13 cellular contexts compared by ENCODE assay signal in the genomic region with DNA sequence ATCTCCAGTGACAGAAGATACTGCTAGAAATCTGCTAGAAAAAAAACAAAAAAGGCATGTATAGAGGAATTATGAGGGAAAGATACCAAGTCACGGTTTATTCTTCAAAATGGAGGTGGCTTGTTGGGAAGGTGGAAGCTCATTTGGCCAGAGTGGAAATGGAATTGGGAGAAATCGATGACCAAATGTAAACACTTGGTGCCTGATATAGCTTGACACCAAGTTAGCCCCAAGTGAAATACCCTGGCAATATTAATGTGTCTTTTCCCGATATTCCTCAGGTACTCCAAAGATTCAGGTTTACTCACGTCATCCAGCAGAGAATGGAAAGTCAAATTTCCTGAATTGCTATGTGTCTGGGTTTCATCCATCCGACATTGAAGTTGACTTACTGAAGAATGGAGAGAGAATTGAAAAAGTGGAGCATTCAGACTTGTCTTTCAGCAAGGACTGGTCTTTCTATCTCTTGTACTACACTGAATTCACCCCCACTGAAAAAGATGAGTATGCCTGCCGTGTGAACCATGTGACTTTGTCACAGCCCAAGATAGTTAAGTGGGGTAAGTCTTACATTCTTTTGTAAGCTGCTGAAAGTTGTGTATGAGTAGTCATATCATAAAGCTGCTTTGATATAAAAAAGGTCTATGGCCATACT. TPM values are rescaled to one million over a fixed set of nuclear protein-coding genes. Genes with fewer than 3 reads are reported as not detected.
DNase-seq lines count a peak whose midpoint lies in the region; ATAC-seq and TF ChIP-seq lines count a peak whose summit lies in the region.
"Had no signal": no experiment of that assay in that cellular context is flagged by ENCODE, and none has a peak within 500 bp of the region (broad histone marks: within the 10 kb centered on the region; RNA-seq: fewer than 3 reads in every experiment).

No MANE protein-coding gene starts in this region.

- 81 to 82% methylated on average over 6 of the region's 6 CpGs for WGBS in thyroid gland, 2 donors

- no peak for ATAC-seq in lower lobe of right lung
- ATAC-seq in left lobe of liver = no peak

- peaks cover 23% of the 10 kb centered on the region for H3K4me1 Mint-ChIP-seq in MCF 10A (ENCODE audit: insufficient read depth, unreplicated experiment)
- peaks cover 51% of the 10 kb centered on the region for H3K4me1 Mint-ChIP-seq in T-helper 2 cell treated with Interferon-gamma antibody and Interleukin-4, amounts not matched to agents 5 μg/mL and 100 μg/mL, for 36 hours (ENCODE audit: low read depth)

- H3K36me3 ChIP-seq in breast epithelium (peaks cover 8% of the 10 kb centered on the region), lower lobe of right lung (peaks cover 54% of the 10 kb centered on the region), thyroid gland (peaks cover 38 to 40% of the 10 kb centered on the region in 2 donors)

- intact Hi-C loops in MCF 10A (cut with micrococcal nuclease) = no loop called here
- intact Hi-C loops in breast epithelium (cut with DNase I; ENCODE audit: low total_unique reads) = no loop called here
- intact Hi-C loops in lower lobe of right lung (cut with DNase I) = no loop called here
- intact Hi-C loops in thyroid gland (cut with DNase I) = no loop called here
- intact Hi-C loops in posterior cingulate gyrus (cut with DNase I) = no loop called here

- H3K27ac ChIP-seq in breast epithelium (no peak overlapping the region), lower lobe of right lung (no peak overlapping the region), thyroid gland (peak overlapping the region in 2 of 3 donors; percentile 8 to 99)

- no peaks in the 10 kb centered on the region for H3K27me3 ChIP-seq in breast epithelium
- H3K27me3 ChIP-seq in lower lobe of right lung (ENCODE audit: low read depth) = no peaks in the 10 kb centered on the region
- H3K27me3 ChIP-seq in thyroid gland = no peaks in the 10 kb centered on the region

- no peak for TF ChIP-seq CTCF in MCF 10A (IDR thresholded peaks at IDR 0.05; ENCODE audit: unreplicated experiment)
- no peak for TF ChIP-seq CTCF in breast epithelium (IDR thresholded peaks at IDR 0.05)
- no peak for TF ChIP-seq CTCF in lower lobe of right lung (IDR thresholded peaks at IDR 0.05)
- TF ChIP-seq CTCF in thyroid gland (IDR thresholded peaks at IDR 0.05) = no peak

- CTCF ChIA-PET in MCF 10A (lab: Yijun Ruan, JAX) = interaction anchor here (0.6 to 2.9 kb wide), 5 partner anchors 14 to 52 kb away, joined by 4 to 26 read pairs (median 6); partner anchors contain the start of genes SPG11 and TRIM69

- POLR2A ChIA-PET in MCF 10A (lab: Yijun Ruan, JAX) = interaction anchor here (5.8 to 7.2 kb wide), 2 partner anchors 13 to 51 kb away, joined by 148 to 340 read pairs; partner anchors contain the start of gene SPG11

- peaks cover 70% of the 10 kb centered on the region for H3K36me3 Mint-ChIP-seq in MCF 10A (ENCODE audit: insufficient read depth, unreplicated experiment)
- peaks cover 83% of the 10 kb centered on the region for H3K36me3 Mint-ChIP-seq in T-helper 2 cell treated with Interferon-gamma antibody and Interleukin-4, amounts not matched to agents 5 μg/mL and 100 μg/mL, for 36 hours (ENCODE audit: low read depth)

- no peak overlapping the region for H3K4me3 ChIP-seq in breast epithelium
- peak overlapping the region; percentile 80 for H3K4me3 ChIP-seq in lower lobe of right lung
- no peak overlapping the region for H3K4me3 ChIP-seq in thyroid gland (replicated peaks in 1 of 3)

- DNase-seq in MCF 10A (ENCODE audit: unreplicated experiment) (no peak), breast epithelium (ENCODE audit: low spot score in 2 of 2) (no peak), lower lobe of right lung (no peak), thyroid gland (no peak), posterior cingulate gyrus (no peak), left lobe of liver (ENCODE audit: low spot score) (no peak)
- no peak for DNase-seq in T-helper 2 cell treated with Interferon-gamma antibody and Interleukin-4, amounts not matched to agents 5 μg/mL and 100 μg/mL, for 36 hours (ENCODE audit: low spot score)
- no peak for DNase-seq in stimulated activated CD4-positive, alpha-beta T cell treated with anti-CD3 and anti-CD28 coated beads, Interleukin-15, amount 100 ng/mL, for 24 hours
- DNase-seq: endodermal cell, GDM1, IMR-90, mesendoderm, NCI-H2081 had no signal

- peak overlapping the region; percentile 55 for H3K27ac Mint-ChIP-seq in MCF 10A (ENCODE audit: low read depth, unreplicated experiment)
- H3K27ac Mint-ChIP-seq in T-helper 2 cell treated with Interferon-gamma antibody and Interleukin-4, amounts not matched to agents 5 μg/mL and 100 μg/mL, for 36 hours = peak overlapping the region; percentile 88
- H3K27ac Mint-ChIP-seq: endodermal cell had no signal

- H3K9me3 Mint-ChIP-seq in MCF 10A (ENCODE audit: unreplicated experiment) = no peaks in the 10 kb centered on the region
- H3K9me3 Mint-ChIP-seq in T-helper 2 cell treated with Interferon-gamma antibody and Interleukin-4, amounts not matched to agents 5 μg/mL and 100 μg/mL, for 36 hours = no peaks in the 10 kb centered on the region
- H3K9me3 Mint-ChIP-seq: endodermal cell had no signal

- H3K9me3 ChIP-seq in breast epithelium = no peaks in the 10 kb centered on the region
- no peaks in the 10 kb centered on the region for H3K9me3 ChIP-seq in lower lobe of right lung
- H3K9me3 ChIP-seq in thyroid gland = no peaks in the 10 kb centered on the region

- no peak overlapping the region for H3K4me3 Mint-ChIP-seq in MCF 10A (ENCODE audit: unreplicated experiment)
- H3K4me3 Mint-ChIP-seq in T-helper 2 cell treated with Interferon-gamma antibody and Interleukin-4, amounts not matched to agents 5 μg/mL and 100 μg/mL, for 36 hours = peak overlapping the region; percentile 93
- H3K4me3 Mint-ChIP-seq: endodermal cell had no signal

- no peak for TF ChIP-seq POLR2A in breast epithelium (IDR thresholded peaks at IDR 0.05)
- TF ChIP-seq POLR2A in thyroid gland (IDR thresholded peaks at IDR 0.05) = no peak

- BruUV-seq in MCF 10A (replicated peaks; lab: Mats Ljungman, UMichigan) = no TSS peak

- H3K4me1 ChIP-seq in breast epithelium (peaks cover 0 to 12% of the 10 kb centered on the region in 2 donors), lower lobe of right lung (peaks cover 60% of the 10 kb centered on the region), thyroid gland (peaks cover 0 to 17% of the 10 kb centered on the region in 2 donors)

- no peaks in the 10 kb centered on the region for H3K27me3 Mint-ChIP-seq in MCF 10A (ENCODE audit: insufficient read depth, unreplicated experiment)
- H3K27me3 Mint-ChIP-seq in T-helper 2 cell treated with Interferon-gamma antibody and Interleukin-4, amounts not matched to agents 5 μg/mL and 100 μg/mL, for 36 hours (ENCODE audit: low read depth) = peaks cover 7% of the 10 kb centered on the region

RNA-seq across cellular contexts. Expression of gene B2M, which starts 4.0 kb away (rescaled TPM):
- total RNA-seq in MCF 10A (2022) (605 and 755 TPM in 2 replicates), breast epithelium (1,000 to 10,000 TPM; 2,658 to 3,703 (median 3,086) TPM), lower lobe of right lung (4,741 TPM), thyroid gland (1,000 to 10,000 TPM; 2,538 to 3,855 (median 2,897) TPM), left lobe of liver (809 TPM)

RNA-seq across cellular contexts. Expression of gene PATL2, which starts 4.1 kb away (rescaled TPM):
- total RNA-seq in MCF 10A (2022) = 0.16 and 0.71 TPM in 2 replicates
- total RNA-seq in breast epithelium = 1 to 10 TPM; 1.6 to 2.6 (median 2.2) TPM
- total RNA-seq in lower lobe of right lung = 4.5 TPM
- 1 to 10 TPM in 3 of 4 donors, under 1 TPM in 1; 0.22 to 3.8 (median 1.7) TPM for total RNA-seq in thyroid gland
- total RNA-seq in left lobe of liver = 0.58 TPM
- total RNA-seq: IMR-90 had no signal

RNA-seq across cellular contexts. Expression of gene TRIM69, which starts 21.1 kb away (rescaled TPM):
- total RNA-seq in MCF 10A (2022) (8.2 and 12.2 TPM in 2 replicates), breast epithelium (10 to 100 TPM in 2 of 3 donors, 1 to 10 TPM in 1; 9.8 to 15.5 (median 13.5) TPM), lower lobe of right lung (27.2 TPM), thyroid gland (10 to 100 TPM; 13.3 to 23.6 (median 15.9) TPM), left lobe of liver (5.2 TPM)

RNA-seq across cellular contexts. Expression of gene SPG11, which starts 51.8 kb away (rescaled TPM):
- total RNA-seq in MCF 10A (2022) (65.1 and 69.0 TPM in 2 replicates), breast epithelium (100 to 1,000 TPM in 2 of 3 donors, 10 to 100 TPM in 1; 82.4 to 117 (median 103) TPM), lower lobe of right lung (99.7 TPM), thyroid gland (100 to 1,000 TPM; 123 to 182 (median 168) TPM), left lobe of liver (40.6 TPM)

Comparison
In these comparisons a context has a peak if more than half of its experiments do, and no peak if none do; other contexts are left out.
1. H3K27ac ChIP-seq: peak in thyroid gland (2 of 3); none in breast epithelium (0 of 2) and lower lobe of right lung (single experiment).